Comparison of ENCODE assay signal across 8 cellular contexts in genomic region chr22:32265882-32266767, GRCh38. TPM values are rescaled to one million over a fixed set of nuclear protein-coding genes. Genes with fewer than 3 reads are reported as not detected.
DNase-seq lines count a peak whose midpoint lies in the region; ATAC-seq and TF ChIP-seq lines count a peak whose summit lies in the region.

No MANE protein-coding gene starts in this region.

- no peak overlapping the region for H3K27ac Mint-ChIP-seq in CD14-positive monocyte
- H3K27ac Mint-ChIP-seq in natural killer cell treated with Interleukin-12 subunit alpha and Interleukin-12 subunit beta and Interleukin-15 and Interleukin-18, amount 100 ng/mL, for 72 hours = no peak overlapping the region
- no peak overlapping the region for H3K27ac Mint-ChIP-seq in stimulated activated memory B cell treated with anti-CD40 and anti-IgM and Interleukin-4, amounts not matched to agents 10 μg/mL and 1 μg/mL and 100 μg/mL, for 72 hours

- no peaks in the 10 kb centered on the region for H3K4me1 ChIP-seq in NT2/D1 (ENCODE audit: insufficient read depth, insufficient read length)

- no peak overlapping the region for H3K4me3 ChIP-seq in NT2/D1 (ENCODE audit: insufficient read length, low read depth)
- no peak overlapping the region for H3K4me3 ChIP-seq in epithelial cell of proximal tubule (ENCODE audit: low read depth, low read length)

- peaks cover 0 to 6% (median 1%) of the 10 kb centered on the region in 7 donors for H3K9me3 Mint-ChIP-seq in CD14-positive monocyte
- H3K9me3 Mint-ChIP-seq in natural killer cell treated with Interleukin-12 subunit alpha and Interleukin-12 subunit beta and Interleukin-15 and Interleukin-18, amount 100 ng/mL, for 72 hours = no peaks in the 10 kb centered on the region
- no peaks in the 10 kb centered on the region for H3K9me3 Mint-ChIP-seq in stimulated activated memory B cell treated with anti-CD40 and anti-IgM and Interleukin-4, amounts not matched to agents 10 μg/mL and 1 μg/mL and 100 μg/mL, for 72 hours

- intact Hi-C loops in CD14-positive monocyte (cut with micrococcal nuclease) = loop anchor here (2.0 to 10.0 kb wide), 5 partner anchors 64 to 291 kb away; no protein-coding TSS in a partner anchor

- DNase-seq in CD14-positive monocyte (ENCODE audit: low spot score) (no peak), HS-27A (ENCODE audit: low read depth) (peak; percentile 15), NT2/D1 (ENCODE audit: low read depth, low spot score) (peak; percentile 27), epithelial cell of proximal tubule (ENCODE audit: low read depth) (peak; percentile 6)
- DNase-seq in activated CD8-positive, alpha-beta memory T cell treated with anti-CD3 and anti-CD28 coated beads, Interleukin-2, amount 50 U/mL, for 4 hours = peak; percentile 63
- no peak for DNase-seq in natural killer cell treated with Interleukin-12 subunit alpha and Interleukin-12 subunit beta and Interleukin-15 and Interleukin-18, amount 100 ng/mL, for 72 hours (ENCODE audit: low spot score)

- no peaks in the 10 kb centered on the region for H3K36me3 ChIP-seq in NT2/D1 (ENCODE audit: insufficient read depth, insufficient read length, low read length)

- H3K4me1 Mint-ChIP-seq in CD14-positive monocyte = peaks cover 6% of the 10 kb centered on the region
- peaks cover 5 to 6% of the 10 kb centered on the region in 2 donors for H3K4me1 Mint-ChIP-seq in natural killer cell treated with Interleukin-12 subunit alpha and Interleukin-12 subunit beta and Interleukin-15 and Interleukin-18, amount 100 ng/mL, for 72 hours (ENCODE audit: low read depth in 2 of 2)
- H3K4me1 Mint-ChIP-seq in stimulated activated memory B cell treated with anti-CD40 and anti-IgM and Interleukin-4, amounts not matched to agents 10 μg/mL and 1 μg/mL and 100 μg/mL, for 72 hours = peaks cover 8% of the 10 kb centered on the region

- no peaks in the 10 kb centered on the region for H3K27me3 ChIP-seq in NT2/D1 (ENCODE audit: insufficient read depth, insufficient read length)

- peak; percentile 67 to 74 for ATAC-seq in natural killer cell treated with Interleukin-12 subunit alpha and Interleukin-12 subunit beta and Interleukin-15 and Interleukin-18, amount 100 ng/mL, for 72 hours
- peak; percentile 71 for ATAC-seq in stimulated activated memory B cell treated with anti-CD40 and anti-IgM and Interleukin-4, amounts not matched to agents 10 μg/mL and 1 μg/mL and 100 μg/mL, for 72 hours
- ATAC-seq in GM21737 (IDR thresholded peaks at IDR 0.05; ENCODE audit: unreplicated experiment) = no peak

- peaks cover 0 to 7% (median 5%) of the 10 kb centered on the region in 3 donors for H3K27me3 Mint-ChIP-seq in CD14-positive monocyte (ENCODE audit: low read depth in 3 of 3)
- H3K27me3 Mint-ChIP-seq in natural killer cell treated with Interleukin-12 subunit alpha and Interleukin-12 subunit beta and Interleukin-15 and Interleukin-18, amount 100 ng/mL, for 72 hours = peaks cover 7 to 8% of the 10 kb centered on the region in 2 donors
- peaks cover 10% of the 10 kb centered on the region for H3K27me3 Mint-ChIP-seq in stimulated activated memory B cell treated with anti-CD40 and anti-IgM and Interleukin-4, amounts not matched to agents 10 μg/mL and 1 μg/mL and 100 μg/mL, for 72 hours

- H3K9ac ChIP-seq in NT2/D1 (ENCODE audit: insufficient read length, low read depth) = no peak overlapping the region

- TF ChIP-seq CTCF in CD14-positive monocyte (IDR thresholded peaks at IDR 0.05) (peak; percentile 94), epithelial cell of proximal tubule (conservative IDR thresholded peaks at IDR 0.05; ENCODE audit: low read depth, low read length) (peak; percentile 95)

- H3K36me3 Mint-ChIP-seq in CD14-positive monocyte = no peaks in the 10 kb centered on the region
- H3K36me3 Mint-ChIP-seq in natural killer cell treated with Interleukin-12 subunit alpha and Interleukin-12 subunit beta and Interleukin-15 and Interleukin-18, amount 100 ng/mL, for 72 hours = no peaks in the 10 kb centered on the region
- H3K36me3 Mint-ChIP-seq in stimulated activated memory B cell treated with anti-CD40 and anti-IgM and Interleukin-4, amounts not matched to agents 10 μg/mL and 1 μg/mL and 100 μg/mL, for 72 hours = no peaks in the 10 kb centered on the region

- H3K4me3 Mint-ChIP-seq in CD14-positive monocyte = peak overlapping the region in 1 of 2 donors; percentile 30
- H3K4me3 Mint-ChIP-seq in natural killer cell treated with Interleukin-12 subunit alpha and Interleukin-12 subunit beta and Interleukin-15 and Interleukin-18, amount 100 ng/mL, for 72 hours = no peak overlapping the region
- H3K4me3 Mint-ChIP-seq in stimulated activated memory B cell treated with anti-CD40 and anti-IgM and Interleukin-4, amounts not matched to agents 10 μg/mL and 1 μg/mL and 100 μg/mL, for 72 hours = no peak overlapping the region

- no peaks in the 10 kb centered on the region for H3K9me3 ChIP-seq in NT2/D1 (ENCODE audit: insufficient read depth, low read length)

RNA-seq across cellular contexts. Expression of gene SLC5A4, which starts 11.0 kb away (rescaled TPM):
- polyA plus RNA-seq in CD14-positive monocyte = not detected
- total RNA-seq in epithelial cell of proximal tubule = not detected in 2 replicates
- total RNA-seq in natural killer cell treated with Interleukin-12 subunit alpha and Interleukin-12 subunit beta and Interleukin-15 and Interleukin-18, amount 100 ng/mL, for 72 hours = not detected

Comparison
In these comparisons a context has a peak if more than half of its experiments do, and no peak if none do; other contexts are left out.
1. DNase-seq: peak in HS-27A (single experiment), NT2/D1 (single experiment), activated CD8-positive, alpha-beta memory T cell treated with anti-CD3 and anti-CD28 coated beads, Interleukin-2, amount 50 U/mL, for 4 hours (single experiment) and epithelial cell of proximal tubule (single experiment); none in CD14-positive monocyte (single experiment) and natural killer cell treated with Interleukin-12 subunit alpha and Interleukin-12 subunit beta and Interleukin-15 and Interleukin-18, amount 100 ng/mL, for 72 hours (single experiment).